Comparison of ENCODE assay signal across 9 cellular contexts in the genomic region with DNA sequence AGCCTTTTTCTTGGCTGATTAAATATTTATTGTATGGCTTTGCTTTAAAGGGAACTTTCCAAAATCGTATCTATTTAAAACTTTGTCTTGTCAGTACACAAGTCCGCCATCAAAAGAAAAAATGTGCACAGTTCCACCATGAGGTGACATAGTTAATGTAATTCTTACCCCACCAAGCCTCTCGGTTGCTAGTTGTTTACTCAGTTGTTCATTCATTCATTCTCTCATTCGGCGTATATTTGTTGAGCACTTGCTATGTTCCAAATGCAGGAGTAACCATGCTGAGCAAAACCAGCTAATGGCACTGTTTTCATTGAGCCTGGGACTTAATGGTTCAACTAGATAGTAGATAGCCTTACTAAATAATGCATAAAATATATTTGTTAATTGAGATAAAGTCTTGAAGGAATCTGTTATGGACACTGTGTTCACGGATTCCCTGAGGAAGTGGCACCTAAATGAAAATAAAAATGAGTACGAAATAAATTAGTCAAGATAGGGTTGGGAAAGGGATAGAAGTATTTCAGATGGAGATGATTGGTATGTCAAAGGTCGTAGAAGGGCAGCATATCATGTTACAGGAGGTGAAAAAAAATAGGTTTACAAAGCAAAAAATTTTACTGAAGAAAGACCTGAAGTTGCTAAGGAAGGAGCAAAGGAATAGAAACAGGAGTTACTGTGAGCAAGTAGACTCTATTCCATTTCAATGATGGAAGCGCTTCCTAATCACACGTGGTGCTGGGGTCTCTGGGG. TPM values are rescaled to one million over a fixed set of nuclear protein-coding genes. Genes with fewer than 3 reads are reported as not detected.
DNase-seq lines count a peak whose midpoint lies in the region; ATAC-seq, FAIRE-seq and TF ChIP-seq lines count a peak whose summit lies in the region.
"Had no signal": no experiment of that assay in that cellular context is flagged by ENCODE, and none has a peak within 500 bp of the region (broad histone marks: within the 10 kb centered on the region; RNA-seq: fewer than 3 reads in every experiment).

No MANE protein-coding gene starts in this region.

- H3K27ac ChIP-seq in OCI-LY7 (ENCODE audit: low read depth, low read length, poor library complexity, severe bottlenecking) (peak overlapping the region; percentile 69), pancreas (no peak overlapping the region)

- WGBS in pancreas, 2 donors = 26 to 27% methylated on average over 10 of the region's 10 CpGs

- H2AFZ ChIP-seq in OCI-LY7 (ENCODE audit: low read length) = 0 out of 2 replicates have a peak overlapping the region, but pooled peaks have one; percentile 80

- H3K27me3 ChIP-seq in Caco-2 (replicated peaks; ENCODE audit: control insufficient read depth, insufficient read depth, low read length) (no peaks in the 10 kb centered on the region), pancreas (no peaks in the 10 kb centered on the region)

- H3K27ac Mint-ChIP-seq in Caco-2 (ENCODE audit: unreplicated experiment) = peak overlapping the region; percentile 74

- H3K9me3 ChIP-seq in Caco-2 (no peaks in the 10 kb centered on the region), OCI-LY7 (ENCODE audit: low read length) (no peaks in the 10 kb centered on the region), pancreas (no peaks in the 10 kb centered on the region)

- no peaks in the 10 kb centered on the region for H3K9me2 ChIP-seq in OCI-LY7 (ENCODE audit: insufficient read depth, low read length)

- no peak for TF ChIP-seq CTCF in Caco-2 (IDR thresholded peaks at IDR 0.05; ENCODE audit: insufficient read depth in 1 of 2, low read depth in 1 of 2, low read length in 1 of 2, severe bottlenecking in 1 of 2, unreplicated experiment in 1 of 2)
- TF ChIP-seq CTCF in OCI-LY7 (conservative IDR thresholded peaks at IDR 0.05; ENCODE audit: low read length) = no peak
- TF ChIP-seq CTCF in epithelial cell of esophagus (IDR thresholded peaks at IDR 0.05; ENCODE audit: insufficient read depth, low read depth, low read length, missing control alignments) = no peak
- TF ChIP-seq CTCF in pancreas (IDR thresholded peaks at IDR 0.05) = no peak

- H3K4me1 ChIP-seq in Caco-2 (no peaks in the 10 kb centered on the region; the same call in 1 of the 2 replicates), OCI-LY7 (ENCODE audit: insufficient read depth, low read length, poor library complexity, severe bottlenecking) (peaks cover 27% of the 10 kb centered on the region), pancreas (peaks cover 15 to 25% (median 23%) of the 10 kb centered on the region in 3 donors)

- no peaks in the 10 kb centered on the region for H3K36me3 Mint-ChIP-seq in Caco-2 (ENCODE audit: insufficient read depth, unreplicated experiment)

- FAIRE-seq in pancreas (lab: Jason Lieb, UNC) = no peak

- peak overlapping the region; percentile 91 for H3K4me3 Mint-ChIP-seq in Caco-2 (ENCODE audit: unreplicated experiment)

- DNase-seq in Caco-2 = no peak
- DNase-seq in OCI-LY7 (ENCODE audit: low spot score) = peak; percentile 31
- DNase-seq in epithelial cell of esophagus (ENCODE audit: low read depth) = no peak
- no peak for DNase-seq in pancreas
- DNase-seq in NCI-H187 treated with DMSO at 0.1 percent for 48 hours (lab: John Stamatoyannopoulos, UW) = no peak
- DNase-seq in stimulated activated naive CD4-positive, alpha-beta T cell treated with Interleukin-2 at 50 U/mL for 16 hours (lab: John Stamatoyannopoulos, UW) = no peak
- DNase-seq in NCI-H69 (lab: John Stamatoyannopoulos, UW) = no peak
- DNase-seq in ureter (ENCODE audit: low spot score) = no peak
- DNase-seq: hippocampal formation had no signal

- H3K79me2 ChIP-seq in OCI-LY7 (ENCODE audit: insufficient read depth, low read depth, low read length) = peaks cover 47% of the 10 kb centered on the region

- no peaks in the 10 kb centered on the region for H3K27me3 Mint-ChIP-seq in Caco-2 (ENCODE audit: insufficient read depth, unreplicated experiment)

- H3K4me3 ChIP-seq in Caco-2 (ENCODE audit: low read depth, low read length) = peak overlapping the region; percentile 100
- H3K4me3 ChIP-seq in OCI-LY7 (ENCODE audit: low read depth, low read length, poor library complexity, severe bottlenecking) = peak overlapping the region; percentile 93
- H3K4me3 ChIP-seq in epithelial cell of esophagus (ENCODE audit: low read length) = peak overlapping the region; percentile 74
- peak overlapping the region in 3 of 4 donors; percentile 94 to 98 (median 96) for H3K4me3 ChIP-seq in pancreas

- H3K4me2 ChIP-seq in OCI-LY7 (ENCODE audit: low read length) = peak overlapping the region; percentile 95

- intact Hi-C loops in Caco-2 (cut with micrococcal nuclease; ENCODE audit: unreplicated experiment) = no loop called here
- intact Hi-C loops in OCI-LY7 (cut with micrococcal nuclease; ENCODE audit: unreplicated experiment) = loop anchor here (5.0 kb wide), 1 partner anchor 210 kb away; a partner anchor contains a TSS
- intact Hi-C loops in pancreas (cut with DNase I) = no loop called here

- H4K20me1 ChIP-seq in OCI-LY7 (ENCODE audit: insufficient read depth, low read length) = peaks cover 16% of the 10 kb centered on the region

- BruUV-seq in Caco-2 (replicated peaks; lab: Mats Ljungman, UMichigan) (TSS peak; percentile 58), OCI-LY7 (replicated peaks; lab: Mats Ljungman, UMichigan) (TSS peak; percentile 76)

- POLR2A ChIA-PET in Caco-2 (lab: Charles Lee) (interaction anchor here (2.4 kb wide), 1 partner anchor 18 kb away, joined by 12 read pairs; a partner anchor contains a TSS), OCI-LY7 (lab: Charles Lee) (interaction anchor here (0.6 to 1.7 kb wide), 2 partner anchors 10 to 18 kb away, joined by 3 to 8 read pairs; a partner anchor contains a TSS)

- CTCF ChIA-PET in Caco-2 (lab: Charles Lee) = interaction anchor here (2.0 kb wide), 1 partner anchor 17 kb away, joined by 6 read pairs; a partner anchor contains a TSS
- CTCF ChIA-PET in OCI-LY7 (lab: Charles Lee; ENCODE audit: unreplicated experiment) = no interaction called here

- peaks cover 18% of the 10 kb centered on the region for H3K4me1 Mint-ChIP-seq in Caco-2 (ENCODE audit: low read depth, unreplicated experiment)

- no peak for ATAC-seq in pancreas

- no peaks in the 10 kb centered on the region for H3K36me3 ChIP-seq in Caco-2 (ENCODE audit: control insufficient read depth, insufficient read depth, low read length)
- peaks cover 23% of the 10 kb centered on the region for H3K36me3 ChIP-seq in OCI-LY7 (ENCODE audit: insufficient read depth, low read length)
- H3K36me3 ChIP-seq in pancreas = no peaks in the 10 kb centered on the region

- no peaks in the 10 kb centered on the region for H3K9me3 Mint-ChIP-seq in Caco-2 (ENCODE audit: unreplicated experiment)

RNA-seq across cellular contexts. Expression of a gene that starts 1.5 kb away (rescaled TPM):
- total RNA-seq in Caco-2 (2022) (11.4 and 13.5 TPM in 2 replicates), OCI-LY7 (2022) (20.8 and 24.9 TPM in 2 replicates), pancreas (10 to 100 TPM; 14.2 to 19.6 (median 16.4) TPM), ureter (33.0 TPM)
- total RNA-seq in OCI-LY7 (2014; rRNA removed; shearing (Covaris generic)) = 10.9 and 12.8 TPM in 2 replicates
- polyA plus RNA-seq in pancreas = 1 to 10 TPM; 3.9 to 6.6 TPM

RNA-seq across cellular contexts. Expression of a gene that starts 17.3 kb away (rescaled TPM):
- total RNA-seq in Caco-2 (2022) (60.3 and 70.6 TPM in 2 replicates), OCI-LY7 (2022) (91.8 and 103 TPM in 2 replicates), pancreas (10 to 100 TPM; 12.3 to 19.9 (median 14.7) TPM), ureter (27.2 TPM)
- 82.6 and 111 TPM in 2 replicates for total RNA-seq in OCI-LY7 (2014; rRNA removed; shearing (Covaris generic))
- 10 to 100 TPM in 1 of 2 donors, 1 to 10 TPM in 1; 7.2 to 11.2 TPM for polyA plus RNA-seq in pancreas

RNA-seq across cellular contexts. Expression of a gene that starts 48.5 kb away (rescaled TPM):
- total RNA-seq in Caco-2 (2022) (7.8 and 10.0 TPM in 2 replicates), OCI-LY7 (2022) (2.8 and 3.0 TPM in 2 replicates), pancreas (1 to 10 TPM; 4.0 to 7.3 (median 5.4) TPM), ureter (18.0 TPM)
- total RNA-seq in OCI-LY7 (2014; rRNA removed; shearing (Covaris generic)) = not detected in 2 replicates
- polyA plus RNA-seq in pancreas = 1 to 10 TPM; 6.5 to 8.8 TPM
